ENCODE assay signal across 9 cellular contexts in the genomic region with DNA sequence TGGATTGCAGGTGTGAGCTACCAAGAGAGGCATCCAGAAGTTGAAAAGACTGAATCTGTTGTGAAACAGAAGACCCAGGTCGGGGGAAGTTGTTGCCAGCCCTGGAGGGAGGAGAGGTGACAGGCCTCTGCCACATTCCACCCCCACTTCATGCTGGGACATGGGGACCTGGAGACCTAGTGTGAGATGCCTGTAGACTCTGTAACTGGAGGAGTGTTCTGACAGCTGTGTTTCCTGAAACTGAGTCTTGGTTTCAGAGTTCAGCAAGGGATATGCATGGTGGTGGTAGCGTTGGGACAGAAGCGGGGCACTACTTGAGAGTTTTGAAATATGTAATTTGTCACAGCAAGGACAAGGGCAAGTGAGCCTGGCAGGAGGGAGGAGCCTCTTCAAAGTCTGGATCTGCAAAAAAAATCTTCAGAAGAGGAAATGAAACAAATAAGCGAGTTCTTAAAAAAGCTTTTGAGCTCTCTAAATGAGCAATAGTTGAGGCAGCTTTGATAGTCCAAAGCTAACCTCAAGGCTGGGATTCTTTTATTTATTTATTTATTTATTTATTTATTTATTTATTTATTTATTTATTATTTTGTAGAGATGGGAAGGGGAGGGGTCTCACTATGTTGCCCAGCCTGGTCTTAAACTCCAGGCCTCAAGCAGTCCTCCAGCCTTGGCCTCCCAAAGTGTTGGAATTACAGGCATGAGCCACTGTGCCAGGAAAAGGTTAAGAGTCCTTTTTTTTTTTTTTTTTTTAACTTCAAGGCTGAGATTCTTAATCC. TPM values are rescaled to one million over a fixed set of nuclear protein-coding genes. Genes with fewer than 3 reads are reported as not detected.
DNase-seq lines count a peak whose midpoint lies in the region; ATAC-seq, FAIRE-seq and TF ChIP-seq lines count a peak whose summit lies in the region.
"Had no signal": no experiment of that assay in that cellular context is flagged by ENCODE, and none has a peak within 500 bp of the region (broad histone marks: within the 10 kb centered on the region; RNA-seq: fewer than 3 reads in every experiment).

No MANE protein-coding gene starts in this region.

- peak overlapping the region; percentile 68 for H2AFZ ChIP-seq in keratinocyte (ENCODE audit: control insufficient read depth, low read length)

- DNase-seq in GM19238 (ENCODE audit: insufficient read length, low spot score), result peak; percentile 46
- DNase-seq in keratinocyte (ENCODE audit: low read depth, low spot score), result no peak
- DNase-seq in foreskin keratinocyte, result no peak
- no peak for DNase-seq in 8988T

- H3K9me3 ChIP-seq in BLaER1 (peaks cover 8% of the 10 kb centered on the region; the same call in 1 of the 2 replicates), keratinocyte (ENCODE audit: control insufficient read depth, low read depth, low read length) (no peaks in the 10 kb centered on the region), stomach smooth muscle (ENCODE audit: control insufficient read depth in 2 of 2, low read length in 2 of 2) (peaks cover 0 to under 1% of the 10 kb centered on the region in 2 donors)

- H3K4me3 ChIP-seq in BLaER1 (no peak overlapping the region), keratinocyte (ENCODE audit: control insufficient read depth in 2 of 3, extremely low read depth in 1 of 3, insufficient read depth in 2 of 3, low read depth in 1 of 3, low read length in 3 of 3) (no peak overlapping the region), stomach smooth muscle (ENCODE audit: low read length in 2 of 2) (no peak overlapping the region)

- H3K79me2 ChIP-seq in keratinocyte (ENCODE audit: control insufficient read depth, insufficient read depth, low read length), result no peaks in the 10 kb centered on the region

- ATAC-seq in HG03108 (IDR thresholded peaks at IDR 0.05; ENCODE audit: unreplicated experiment) (peak; percentile 85), foreskin keratinocyte (no peak)

- no peak for FAIRE-seq in keratinocyte (lab: Jason Lieb, UNC)

- H3K4me2 ChIP-seq in BLaER1 (peak overlapping the region; percentile 70), keratinocyte (ENCODE audit: control insufficient read depth, extremely low read depth, insufficient read depth, low read depth, low read length) (no peak overlapping the region)

- no peaks in the 10 kb centered on the region for H3K9me1 ChIP-seq in keratinocyte (ENCODE audit: control insufficient read depth, extremely low read depth, insufficient read depth, low read length)

- H4K20me1 ChIP-seq in BLaER1, result no peaks in the 10 kb centered on the region
- H4K20me1 ChIP-seq in keratinocyte (ENCODE audit: control insufficient read depth, extremely low read depth, insufficient read depth, low read length), result no peaks in the 10 kb centered on the region

- TF ChIP-seq CTCF in VCaP (conservative IDR thresholded peaks at IDR 0.05) (no peak), keratinocyte (optimal IDR thresholded peaks at IDR 0.05 in 1 of 3, IDR thresholded peaks at IDR 0.05 in 1 of 3, conservative IDR thresholded peaks at IDR 0.05 in 1 of 3; ENCODE audit: extremely low read depth in 1 of 3, insufficient read depth in 2 of 3, low read length in 3 of 3) (no peak), foreskin keratinocyte (conservative IDR thresholded peaks at IDR 0.05) (no peak)

- H3K27ac ChIP-seq in BLaER1, result no peak overlapping the region
- H3K27ac ChIP-seq in VCaP, result peak overlapping the region; percentile 77
- no peak overlapping the region for H3K27ac ChIP-seq in keratinocyte (ENCODE audit: control insufficient read depth, insufficient read depth, low read length)
- H3K27ac ChIP-seq in stomach smooth muscle (ENCODE audit: low read length), result peak overlapping the region; percentile 26
- H3K27ac ChIP-seq in foreskin keratinocyte, result no peak overlapping the region
- H3K27ac ChIP-seq: epithelial cell of prostate had no signal

- no peaks in the 10 kb centered on the region for H3K36me3 ChIP-seq in BLaER1
- H3K36me3 ChIP-seq in keratinocyte (ENCODE audit: control insufficient read depth in 2 of 2, extremely low read depth in 1 of 2, insufficient read depth in 2 of 2, low read length in 2 of 2), result no peaks in the 10 kb centered on the region
- H3K36me3 ChIP-seq in stomach smooth muscle (ENCODE audit: control insufficient read depth in 2 of 2, insufficient read depth in 2 of 2, low read length in 2 of 2), result no peaks in the 10 kb centered on the region

- H3K27me3 ChIP-seq in BLaER1 (no peaks in the 10 kb centered on the region), keratinocyte (ENCODE audit: control insufficient read depth, extremely low read depth, insufficient read depth, low read length) (no peaks in the 10 kb centered on the region), stomach smooth muscle (ENCODE audit: control insufficient read depth in 1 of 2, insufficient read depth in 2 of 2, low read length in 2 of 2) (no peaks in the 10 kb centered on the region), foreskin keratinocyte (no peaks in the 10 kb centered on the region)

- H3K9ac ChIP-seq in BLaER1 (peak overlapping the region; percentile 38; the same call in 1 of the 2 replicates), keratinocyte (ENCODE audit: control insufficient read depth, extremely low read depth, insufficient read depth, low read length) (no peak overlapping the region), stomach smooth muscle (ENCODE audit: low read length in 2 of 2) (peak overlapping the region in 1 of 2 donors; percentile 22)

- dilution Hi-C loops in keratinocyte (cut with MboI; ENCODE audit: extremely low pct_ligation_motif_present, low sequenced_read_pairs), result no loop called here

- H3K4me1 ChIP-seq in BLaER1, result peaks cover 14% of the 10 kb centered on the region
- peaks cover 3% of the 10 kb centered on the region for H3K4me1 ChIP-seq in keratinocyte (ENCODE audit: control insufficient read depth, extremely low read depth, insufficient read depth, low read length)
- H3K4me1 ChIP-seq in stomach smooth muscle (ENCODE audit: control insufficient read depth, insufficient read depth, low read length), result peaks cover 8% of the 10 kb centered on the region
- H3K4me1 ChIP-seq in foreskin keratinocyte, result no peaks in the 10 kb centered on the region

RNA-seq across cellular contexts. Expression of a gene that starts 58.9 kb away (rescaled TPM):
- polyA plus RNA-seq in keratinocyte (7.3 to 14.3 TPM (median 12.0 TPM) in 3 replicates), foreskin keratinocyte (1.9 and 2.6 TPM in 2 replicates)
- polyA plus RNA-seq in keratinocyte (2011; ENCODE audit: low read depth), result 63.5 TPM
- 3.5 and 8.3 TPM in 2 replicates for polyA plus RNA-seq in keratinocyte (2011; cell fraction: cytosol; rRNA removed)
- polyA plus RNA-seq in keratinocyte (2011; cell fraction: nucleus; rRNA removed), result 13.5 and 24.4 TPM in 2 replicates
- 10.9 and 11.0 TPM in 2 replicates for polyA plus RNA-seq in keratinocyte (2012; ENCODE audit: low replicate concordance)
- polyA minus RNA-seq in keratinocyte, result 1.2 to 35.0 TPM (median 9.6 TPM) in 3 replicates
- 7.1 TPM for polyA minus RNA-seq in keratinocyte (2011; cell fraction: cytosol; rRNA and poly(A)+ RNA removed)
- 22.8 and 71.7 TPM in 2 replicates for polyA minus RNA-seq in keratinocyte (2011; cell fraction: nucleus; rRNA and poly(A)+ RNA removed)
- total RNA-seq in foreskin keratinocyte, result 22.8 and 27.1 TPM in 2 replicates

Comparison
In these comparisons a context has a peak if more than half of its experiments do, and no peak if none do; other contexts are left out.
1. H3K27ac ChIP-seq: peak in VCaP (single experiment) and stomach smooth muscle (single experiment); none in BLaER1 (single experiment), keratinocyte (single experiment) and foreskin keratinocyte (single experiment).